Comparison of ENCODE assay signal across 8 cellular contexts in the genomic region with DNA sequence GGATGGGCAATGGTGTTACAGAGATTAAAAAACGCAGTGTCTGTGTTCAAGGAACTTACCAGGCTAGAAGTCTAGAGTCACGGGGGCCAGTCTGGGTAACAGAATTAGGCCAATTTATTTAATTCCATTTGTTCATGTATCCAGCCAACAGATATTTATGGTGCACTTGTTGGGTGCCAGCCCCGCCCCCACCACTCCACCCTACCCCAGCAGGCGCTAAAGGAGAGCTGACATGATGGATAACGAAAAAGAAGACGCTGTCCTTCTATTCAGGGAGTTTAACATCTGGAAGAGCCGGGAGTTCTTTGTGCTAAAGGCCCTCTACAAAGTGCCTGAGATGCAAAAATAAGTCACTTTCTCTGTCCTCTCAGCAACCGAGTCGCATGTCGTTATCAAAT. TPM values are rescaled to one million over a fixed set of nuclear protein-coding genes. Genes with fewer than 3 reads are reported as not detected.
DNase-seq lines count a peak whose midpoint lies in the region; ATAC-seq and TF ChIP-seq lines count a peak whose summit lies in the region.

No MANE protein-coding gene starts in this region.

- H3K27me3 ChIP-seq in ascending aorta (no peaks in the 10 kb centered on the region), liver (ENCODE audit: control insufficient read depth in 4 of 4, insufficient read depth in 4 of 4, low read length in 3 of 4) (no peaks in the 10 kb centered on the region), thyroid gland (no peaks in the 10 kb centered on the region)

- TF ChIP-seq CTCF in ascending aorta (IDR thresholded peaks at IDR 0.05) = no peak
- no peak for TF ChIP-seq CTCF in liver (IDR thresholded peaks at IDR 0.05; ENCODE audit: low read depth, low read length, missing input control)
- TF ChIP-seq CTCF in thyroid gland (IDR thresholded peaks at IDR 0.05) = no peak

- peaks cover 7% of the 10 kb centered on the region for H3K36me3 Mint-ChIP-seq in activated CD4-positive, alpha-beta T cell treated with anti-CD3 and anti-CD28 coated beads, Interleukin-2, amount 10 ng/mL, durations not matched to agents 7 days and 5 days (ENCODE audit: low read depth)

- no peak for TF ChIP-seq POLR2A in thyroid gland (IDR thresholded peaks at IDR 0.05)

- intact Hi-C loops in ascending aorta (cut with DNase I) (loop anchor here (2.0 to 10.0 kb wide), 4 partner anchors 41 to 592 kb away; a partner anchor contains a TSS), thyroid gland (cut with DNase I) (no loop called here)

- peaks cover 3 to 14% of the 10 kb centered on the region in 2 donors for H3K4me1 ChIP-seq in ascending aorta
- H3K4me1 ChIP-seq in liver (ENCODE audit: control insufficient read depth in 4 of 4, insufficient read depth in 4 of 4, low read length in 3 of 4) = peaks cover 0 to 39% (median 27%) of the 10 kb centered on the region in 4 donors
- H3K4me1 ChIP-seq in thyroid gland = peaks cover 15 to 26% of the 10 kb centered on the region in 2 donors

- peak overlapping the region; percentile 95 for H3K4me3 Mint-ChIP-seq in activated CD4-positive, alpha-beta T cell treated with anti-CD3 and anti-CD28 coated beads, Interleukin-2, amount 10 ng/mL, durations not matched to agents 7 days and 5 days

- TF ChIP-seq RAD21 in liver (IDR thresholded peaks at IDR 0.05) = no peak

- 10% methylated on average over 10 of the region's 10 CpGs for WGBS in liver
- 10 to 14% methylated on average over 10 of the region's 10 CpGs for WGBS in thyroid gland, 2 donors

- POLR2A ChIA-PET in activated CD4-positive, alpha-beta T cell treated with anti-CD3 and anti-CD28 coated beads, Interleukin-2, amount 10 ng/mL, durations not matched to agents 7 days and 5 days (lab: Charles Lee) = no interaction called here

- ATAC-seq in HG03196 (IDR thresholded peaks at IDR 0.05; ENCODE audit: unreplicated experiment) = no peak

- H3K4me3 ChIP-seq in ascending aorta (peak overlapping the region; percentile 86 to 90), liver (ENCODE audit: low read depth in 1 of 3, low read length in 3 of 3) (peak overlapping the region; percentile 64 to 84 (median 76)), thyroid gland (replicated peaks in 1 of 3) (peak overlapping the region; percentile 57 to 86 (median 78))

- H3K9me3 ChIP-seq in ascending aorta = no peaks in the 10 kb centered on the region
- H3K9me3 ChIP-seq in liver (ENCODE audit: control insufficient read depth in 4 of 4, low read length in 3 of 4) = no peaks in the 10 kb centered on the region
- no peaks in the 10 kb centered on the region for H3K9me3 ChIP-seq in thyroid gland

- peak overlapping the region; percentile 39 to 63 for H3K9ac ChIP-seq in liver (ENCODE audit: low read depth in 1 of 2, low read length in 2 of 2)

- peak overlapping the region; percentile 89 for H3K27ac Mint-ChIP-seq in activated CD4-positive, alpha-beta T cell treated with anti-CD3 and anti-CD28 coated beads, Interleukin-2, amount 10 ng/mL, durations not matched to agents 7 days and 5 days

- peaks cover 49% of the 10 kb centered on the region for H3K27me3 Mint-ChIP-seq in activated CD4-positive, alpha-beta T cell treated with anti-CD3 and anti-CD28 coated beads, Interleukin-2, amount 10 ng/mL, durations not matched to agents 7 days and 5 days

- H3K36me3 ChIP-seq in ascending aorta = no peaks in the 10 kb centered on the region
- H3K36me3 ChIP-seq in liver (ENCODE audit: control insufficient read depth in 4 of 4, insufficient read depth in 3 of 4, low read depth in 1 of 4, low read length in 3 of 4) = no peaks in the 10 kb centered on the region
- no peaks in the 10 kb centered on the region for H3K36me3 ChIP-seq in thyroid gland

- CTCF ChIA-PET in activated CD4-positive, alpha-beta T cell treated with anti-CD3 and anti-CD28 coated beads, Interleukin-2, amount 10 ng/mL, durations not matched to agents 7 days and 5 days (lab: Charles Lee) = no interaction called here

- no peak for DNase-seq in activated CD4-positive, alpha-beta T cell treated with anti-CD3 and anti-CD28 coated beads, Interleukin-2, amount 10 ng/mL, durations not matched to agents 7 days and 5 days
- no peak for DNase-seq in activated CD4-positive, alpha-beta T cell treated with anti-CD3 and anti-CD28 coated beads, Interleukin-2, amount 50 U/mL, for 4 hours
- DNase-seq in ascending aorta (ENCODE audit: low spot score in 2 of 2) = no peak
- DNase-seq in thyroid gland = peak in 1 of 2 donors; percentile 34
- no peak for DNase-seq in activated gamma-delta T cell treated with Interleukin-2 at 50 U/mL for 16 hours
- no peak for DNase-seq in NCI-H1436 treated with DMSO at 0.1 percent for 48 hours (lab: John Stamatoyannopoulos, UW)

- peaks cover 45% of the 10 kb centered on the region for H3K4me1 Mint-ChIP-seq in activated CD4-positive, alpha-beta T cell treated with anti-CD3 and anti-CD28 coated beads, Interleukin-2, amount 10 ng/mL, durations not matched to agents 7 days and 5 days

- no peaks in the 10 kb centered on the region for H3K9me3 Mint-ChIP-seq in activated CD4-positive, alpha-beta T cell treated with anti-CD3 and anti-CD28 coated beads, Interleukin-2, amount 10 ng/mL, durations not matched to agents 7 days and 5 days

- H3K27ac ChIP-seq in ascending aorta (peak overlapping the region; percentile 85 to 96), liver (ENCODE audit: low read depth in 1 of 2, low read length in 2 of 2) (peak overlapping the region; percentile 75 to 84), thyroid gland (peak overlapping the region; percentile 87 to 91 (median 89))

TF ChIP-seq in liver, 16 proteins besides CTCF, POLR2A, EP300 and RAD21:
- TF ChIP-seq TAF1 (conservative IDR thresholded peaks at IDR 0.05) (no peak), FOXA1 (IDR thresholded peaks at IDR 0.05) (no peak), HNF4G (IDR thresholded peaks at IDR 0.05) (no peak), FOXA2 (IDR thresholded peaks at IDR 0.05) (no peak), GABPA (IDR thresholded peaks at IDR 0.05 in 1 of 2, conservative IDR thresholded peaks at IDR 0.05 in 1 of 2) (no peak), SP1 (IDR thresholded peaks at IDR 0.05) (no peak), HNF4A (conservative IDR thresholded peaks at IDR 0.05) (no peak), NR2F2 (IDR thresholded peaks at IDR 0.05) (no peak), JUND (IDR thresholded peaks at IDR 0.05) (no peak), EGR1 (IDR thresholded peaks at IDR 0.05; ENCODE audit: low read depth in 2 of 2) (no peak), RXRA (IDR thresholded peaks at IDR 0.05) (no peak)
- TF ChIP-seq, protein P1, sequence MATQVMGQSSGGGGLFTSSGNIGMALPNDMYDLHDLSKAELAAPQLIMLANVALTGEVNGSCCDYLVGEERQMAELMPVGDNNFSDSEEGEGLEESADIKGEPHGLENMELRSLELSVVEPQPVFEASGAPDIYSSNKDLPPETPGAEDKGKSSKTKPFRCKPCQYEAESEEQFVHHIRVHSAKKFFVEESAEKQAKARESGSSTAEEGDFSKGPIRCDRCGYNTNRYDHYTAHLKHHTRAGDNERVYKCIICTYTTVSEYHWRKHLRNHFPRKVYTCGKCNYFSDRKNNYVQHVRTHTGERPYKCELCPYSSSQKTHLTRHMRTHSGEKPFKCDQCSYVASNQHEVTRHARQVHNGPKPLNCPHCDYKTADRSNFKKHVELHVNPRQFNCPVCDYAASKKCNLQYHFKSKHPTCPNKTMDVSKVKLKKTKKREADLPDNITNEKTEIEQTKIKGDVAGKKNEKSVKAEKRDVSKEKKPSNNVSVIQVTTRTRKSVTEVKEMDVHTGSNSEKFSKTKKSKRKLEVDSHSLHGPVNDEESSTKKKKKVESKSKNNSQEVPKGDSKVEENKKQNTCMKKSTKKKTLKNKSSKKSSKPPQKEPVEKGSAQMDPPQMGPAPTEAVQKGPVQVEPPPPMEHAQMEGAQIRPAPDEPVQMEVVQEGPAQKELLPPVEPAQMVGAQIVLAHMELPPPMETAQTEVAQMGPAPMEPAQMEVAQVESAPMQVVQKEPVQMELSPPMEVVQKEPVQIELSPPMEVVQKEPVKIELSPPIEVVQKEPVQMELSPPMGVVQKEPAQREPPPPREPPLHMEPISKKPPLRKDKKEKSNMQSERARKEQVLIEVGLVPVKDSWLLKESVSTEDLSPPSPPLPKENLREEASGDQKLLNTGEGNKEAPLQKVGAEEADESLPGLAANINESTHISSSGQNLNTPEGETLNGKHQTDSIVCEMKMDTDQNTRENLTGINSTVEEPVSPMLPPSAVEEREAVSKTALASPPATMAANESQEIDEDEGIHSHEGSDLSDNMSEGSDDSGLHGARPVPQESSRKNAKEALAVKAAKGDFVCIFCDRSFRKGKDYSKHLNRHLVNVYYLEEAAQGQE (IDR thresholded peaks at IDR 0.05) = no peak
- TF ChIP-seq, protein P2, sequence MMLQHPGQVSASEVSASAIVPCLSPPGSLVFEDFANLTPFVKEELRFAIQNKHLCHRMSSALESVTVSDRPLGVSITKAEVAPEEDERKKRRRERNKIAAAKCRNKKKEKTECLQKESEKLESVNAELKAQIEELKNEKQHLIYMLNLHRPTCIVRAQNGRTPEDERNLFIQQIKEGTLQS (IDR thresholded peaks at IDR 0.05) = no peak
- TF ChIP-seq, protein P3, sequence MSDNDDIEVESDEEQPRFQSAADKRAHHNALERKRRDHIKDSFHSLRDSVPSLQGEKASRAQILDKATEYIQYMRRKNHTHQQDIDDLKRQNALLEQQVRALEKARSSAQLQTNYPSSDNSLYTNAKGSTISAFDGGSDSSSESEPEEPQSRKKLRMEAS (IDR thresholded peaks at IDR 0.05) = no peak

RNA-seq across cellular contexts. Expression of a gene that starts 1.1 kb away (rescaled TPM):
- total RNA-seq in activated CD4-positive, alpha-beta T cell treated with anti-CD3 and anti-CD28 coated beads, Interleukin-2, amount 10 ng/mL, durations not matched to agents 7 days and 5 days = 10 to 100 TPM; 32.0 to 36.9 TPM
- total RNA-seq in ascending aorta = 15.9 TPM
- total RNA-seq in liver = 10 to 100 TPM in 1 of 2 donors, 1 to 10 TPM in 1; 4.7 to 39.0 TPM
- polyA plus RNA-seq in liver = 10 to 100 TPM; 12.3 to 17.7 TPM
- 10 to 100 TPM; 41.2 to 97.5 (median 50.7) TPM for total RNA-seq in thyroid gland
